ENCODE assay signal across 20 cellular contexts in the genomic region with DNA sequence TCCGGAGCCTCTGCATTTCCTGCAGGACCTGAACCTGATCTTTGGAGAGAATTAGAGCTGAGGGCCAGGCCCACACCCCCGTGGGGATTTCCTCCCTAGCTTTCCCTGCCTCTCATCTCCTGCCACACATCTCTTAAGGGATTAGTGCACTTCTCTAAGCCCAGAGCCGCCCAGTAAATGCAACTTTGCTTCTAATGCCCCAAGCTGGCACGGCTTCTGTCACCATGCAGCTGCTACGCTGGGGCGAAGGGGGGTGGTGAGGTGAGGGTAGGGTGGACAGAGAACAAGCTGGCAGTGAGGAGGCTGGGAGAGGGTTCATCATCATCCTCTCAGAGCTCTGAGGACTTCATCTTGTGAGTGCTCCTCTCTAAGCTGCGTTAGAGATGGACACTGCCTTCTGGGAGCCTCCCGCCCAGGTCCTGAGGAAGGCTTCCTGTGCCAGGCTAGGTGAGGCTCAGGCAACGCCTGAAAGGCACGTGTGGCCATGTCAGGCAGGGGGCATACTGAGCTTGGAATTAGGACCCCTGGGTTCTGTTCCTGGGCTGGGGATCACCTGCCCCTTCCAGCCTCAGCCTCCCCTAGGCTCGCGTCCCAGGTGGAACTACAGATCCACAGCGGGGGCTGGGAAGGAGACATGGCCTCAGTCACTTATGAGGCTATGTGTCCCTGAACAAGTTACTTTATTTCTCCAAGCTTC. TPM values are rescaled to one million over a fixed set of nuclear protein-coding genes. Genes with fewer than 3 reads are reported as not detected.
DNase-seq lines count a peak whose midpoint lies in the region; ATAC-seq, FAIRE-seq and TF ChIP-seq lines count a peak whose summit lies in the region.
"Had no signal": no experiment of that assay in that cellular context is flagged by ENCODE, and none has a peak within 500 bp of the region (broad histone marks: within the 10 kb centered on the region; RNA-seq: fewer than 3 reads in every experiment).

No MANE protein-coding gene starts in this region.

- peaks cover 0 to 37% (median 19%) of the 10 kb centered on the region in 3 donors for H3K4me1 ChIP-seq in gastroesophageal sphincter
- peaks cover 15 to 29% (median 22%) of the 10 kb centered on the region in 4 donors for H3K4me1 ChIP-seq in stomach
- peaks cover 0 to 41% (median 19%) of the 10 kb centered on the region in 4 donors for H3K4me1 ChIP-seq in tibial nerve
- H3K4me1 ChIP-seq: Caco-2, lower lobe of right lung had no signal

- H3K27ac ChIP-seq in WERI-Rb-1: peak overlapping the region; percentile 62
- H3K27ac ChIP-seq in gastroesophageal sphincter: peak overlapping the region; percentile 15 to 77 (median 69)
- peak overlapping the region in 4 of 5 donors; percentile 59 to 81 (median 76) for H3K27ac ChIP-seq in stomach
- H3K27ac ChIP-seq in tibial nerve: peak overlapping the region in 2 of 4 donors; percentile 83 to 87
- H3K27ac ChIP-seq: lower lobe of right lung had no signal

- TF ChIP-seq EP300 in gastroesophageal sphincter (IDR thresholded peaks at IDR 0.05) (no peak), stomach (IDR thresholded peaks at IDR 0.05) (no peak), tibial nerve (IDR thresholded peaks at IDR 0.05) (no peak)

- TF ChIP-seq CTCF in D721Med (IDR thresholded peaks at IDR 0.05; ENCODE audit: insufficient read depth, missing control alignments) (no peak), WERI-Rb-1 (IDR thresholded peaks at IDR 0.05; ENCODE audit: low read depth, low read length) (no peak), gastroesophageal sphincter (IDR thresholded peaks at IDR 0.05) (no peak), stomach (IDR thresholded peaks at IDR 0.05) (no peak), tibial nerve (IDR thresholded peaks at IDR 0.05) (no peak)

- intact Hi-C loops in stomach (cut with DNase I; ENCODE audit: low total_unique reads): no loop called here

- FAIRE-seq in D721Med (lab: Jason Lieb, UNC): peak; percentile 94
- no peak for FAIRE-seq in H54 (lab: Jason Lieb, UNC)
- FAIRE-seq: islet of Langerhans, small intestine had no signal

- no peaks in the 10 kb centered on the region for H3K9me3 ChIP-seq in WERI-Rb-1 (ENCODE audit: severe bottlenecking)
- H3K9me3 ChIP-seq in gastroesophageal sphincter: no peaks in the 10 kb centered on the region
- no peaks in the 10 kb centered on the region for H3K9me3 ChIP-seq in stomach
- H3K9me3 ChIP-seq in tibial nerve: no peaks in the 10 kb centered on the region
- H3K9me3 ChIP-seq: Caco-2, lower lobe of right lung had no signal

- TF ChIP-seq POLR2A in gastroesophageal sphincter (IDR thresholded peaks at IDR 0.05) (no peak), stomach (IDR thresholded peaks at IDR 0.05) (no peak), H54 (IDR thresholded peaks at IDR 0.05; ENCODE audit: low read depth, low read length) (no peak), tibial nerve (IDR thresholded peaks at IDR 0.05) (no peak)

- ATAC-seq in gastroesophageal sphincter (no peak), HG02642 (IDR thresholded peaks at IDR 0.05; ENCODE audit: poor library complexity, unreplicated experiment) (no peak), HG02678 (IDR thresholded peaks at IDR 0.05; ENCODE audit: unreplicated experiment) (no peak)
- ATAC-seq: effector memory CD8-positive, alpha-beta T cell; GM23338 had no signal

- 79% methylated on average over 7 of the region's 13 CpGs; no CpG with 5 or more reads in 1 of the 2 donors for WGBS in gastroesophageal sphincter (ENCODE audit: low coverage in 1 of 2), 2 donors
- 74 to 90% (median 82%) methylated on average over 12 to 13 of the region's 13 CpGs for WGBS in stomach, 5 donors
- WGBS in tibial nerve, 2 donors: 83 to 84% methylated on average over 13 of the region's 13 CpGs

- DNase-seq in D721Med (ENCODE audit: insufficient read length, low spot score) (peak; percentile 95), WERI-Rb-1 (peak; percentile 96), stomach (no peak), H54 (ENCODE audit: insufficient read length, low spot score) (no peak), tibial nerve (ENCODE audit: low spot score in 2 of 2) (no peak)
- DNase-seq: Caco-2; effector memory CD8-positive, alpha-beta T cell; lower lobe of right lung; naive B cell; NCI-H187 treated with DMSO at 0.1 percent for 48 hours; NCI-H345; RPMI8226; small intestine had no signal

- H3K27me3 ChIP-seq in WERI-Rb-1 (ENCODE audit: insufficient read depth, low read depth, severe bottlenecking) (no peaks in the 10 kb centered on the region), gastroesophageal sphincter (no peaks in the 10 kb centered on the region), stomach (no peaks in the 10 kb centered on the region), tibial nerve (no peaks in the 10 kb centered on the region)
- H3K27me3 ChIP-seq: hepatocyte had no signal

- H3K4me3 ChIP-seq in WERI-Rb-1 (ENCODE audit: low read depth, low read length): no peak overlapping the region
- no peak overlapping the region for H3K4me3 ChIP-seq in gastroesophageal sphincter
- no peak overlapping the region for H3K4me3 ChIP-seq in stomach
- H3K4me3 ChIP-seq in tibial nerve: no peak overlapping the region
- H3K4me3 ChIP-seq: GM23338, hepatocyte, lower lobe of right lung had no signal

- peaks cover 75% of the 10 kb centered on the region for H3K36me3 ChIP-seq in WERI-Rb-1
- peaks cover 0 to 73% of the 10 kb centered on the region in 2 donors for H3K36me3 ChIP-seq in gastroesophageal sphincter
- H3K36me3 ChIP-seq in stomach: peaks cover 24 to 72% (median 60%) of the 10 kb centered on the region in 4 donors
- peaks cover 0 to 82% (median 0%) of the 10 kb centered on the region in 3 donors for H3K36me3 ChIP-seq in tibial nerve

RNA-seq across cellular contexts. Expression of gene ASCL5, which starts 9.9 kb away (rescaled TPM):
- not detected for total RNA-seq in gastroesophageal sphincter
- under 1 TPM in 1 of 5 donors, not detected in 4; 0.18 TPM for total RNA-seq in stomach
- polyA plus RNA-seq in stomach: under 1 TPM in 2 of 3 donors, not detected in 1; 0.10 to 0.19 TPM
- total RNA-seq in tibial nerve: not detected
- total RNA-seq: GM23338, hepatocyte, HT1080, lower lobe of right lung had no signal
- polyA plus RNA-seq: GM23338, hepatocyte had no signal

RNA-seq across cellular contexts. Expression of gene TMEM9, which starts 17.4 kb away (rescaled TPM):
- total RNA-seq in gastroesophageal sphincter (10 to 100 TPM; 51.7 to 61.5 (median 56.7) TPM), stomach (10 to 100 TPM; 21.7 to 51.8 (median 47.8) TPM), tibial nerve (10 to 100 TPM; 57.9 to 73.9 (median 66.3) TPM)
- 10 to 100 TPM; 22.0 to 53.8 (median 48.1) TPM for polyA plus RNA-seq in stomach

RNA-seq across cellular contexts. Expression of gene CACNA1S, which starts 24.6 kb away (rescaled TPM):
- total RNA-seq in gastroesophageal sphincter: not detected
- total RNA-seq in stomach: under 1 TPM in 2 of 5 donors, not detected in 3; under 0.01 to 0.18 TPM
- polyA plus RNA-seq in stomach: not detected
- not detected for total RNA-seq in tibial nerve
- total RNA-seq: hepatocyte, HT1080 had no signal
- polyA plus RNA-seq: GM23338, hepatocyte had no signal

RNA-seq across cellular contexts. Expression of gene IGFN1, which starts 53.8 kb away (rescaled TPM):
- total RNA-seq in gastroesophageal sphincter (not detected), stomach (under 1 TPM in 2 of 5 donors, not detected in 3; under 0.01 to 0.55 TPM), tibial nerve (not detected)
- polyA plus RNA-seq in stomach: under 1 TPM; under 0.01 to 0.15 (median 0.05) TPM
- total RNA-seq: GM23338 had no signal
- polyA plus RNA-seq: GM23338 had no signal

Comparison
In these comparisons a context has a peak if more than half of its experiments do, and no peak if none do; other contexts are left out.
1. DNase-seq: peak in D721Med (single experiment) and WERI-Rb-1 (single experiment); none in stomach (single experiment), H54 (single experiment) and tibial nerve (0 of 2).